1 cellular context compared by ENCODE assay signal in genomic region chr12:54125950-54126695, GRCh38.
A peak's percentile ranks its signal among the peaks of the same experiment; 100 is the strongest.
TF ChIP-seq lines count a peak whose summit lies in the region.

No MANE protein-coding gene starts in this region.

TF ChIP-seq in HEK293, 187 proteins besides CTCF, POLR2A, EP300 and RAD21 (continued from another document and continues in another):
- TF ChIP-seq ZNF704 (tag by site-specific recombination; IDR thresholded peaks at IDR 0.05) = no peak
- peak; percentile 77 for TF ChIP-seq ZNF335 (tag by site-specific recombination; conservative IDR thresholded peaks at IDR 0.05)
- TF ChIP-seq, protein P1, sequence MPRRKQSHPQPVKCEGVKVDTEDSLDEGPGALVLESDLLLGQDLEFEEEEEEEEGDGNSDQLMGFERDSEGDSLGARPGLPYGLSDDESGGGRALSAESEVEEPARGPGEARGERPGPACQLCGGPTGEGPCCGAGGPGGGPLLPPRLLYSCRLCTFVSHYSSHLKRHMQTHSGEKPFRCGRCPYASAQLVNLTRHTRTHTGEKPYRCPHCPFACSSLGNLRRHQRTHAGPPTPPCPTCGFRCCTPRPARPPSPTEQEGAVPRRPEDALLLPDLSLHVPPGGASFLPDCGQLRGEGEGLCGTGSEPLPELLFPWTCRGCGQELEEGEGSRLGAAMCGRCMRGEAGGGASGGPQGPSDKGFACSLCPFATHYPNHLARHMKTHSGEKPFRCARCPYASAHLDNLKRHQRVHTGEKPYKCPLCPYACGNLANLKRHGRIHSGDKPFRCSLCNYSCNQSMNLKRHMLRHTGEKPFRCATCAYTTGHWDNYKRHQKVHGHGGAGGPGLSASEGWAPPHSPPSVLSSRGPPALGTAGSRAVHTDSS (tag by site-specific recombination; IDR thresholded peaks at IDR 0.05) = no peak
- no peak for TF ChIP-seq MYNN (tag by site-specific recombination; IDR thresholded peaks at IDR 0.05; ENCODE audit: borderline replicate concordance)
- no peak for TF ChIP-seq ZNF621 (tag by site-specific recombination; IDR thresholded peaks at IDR 0.05)
- TF ChIP-seq, protein P2, sequence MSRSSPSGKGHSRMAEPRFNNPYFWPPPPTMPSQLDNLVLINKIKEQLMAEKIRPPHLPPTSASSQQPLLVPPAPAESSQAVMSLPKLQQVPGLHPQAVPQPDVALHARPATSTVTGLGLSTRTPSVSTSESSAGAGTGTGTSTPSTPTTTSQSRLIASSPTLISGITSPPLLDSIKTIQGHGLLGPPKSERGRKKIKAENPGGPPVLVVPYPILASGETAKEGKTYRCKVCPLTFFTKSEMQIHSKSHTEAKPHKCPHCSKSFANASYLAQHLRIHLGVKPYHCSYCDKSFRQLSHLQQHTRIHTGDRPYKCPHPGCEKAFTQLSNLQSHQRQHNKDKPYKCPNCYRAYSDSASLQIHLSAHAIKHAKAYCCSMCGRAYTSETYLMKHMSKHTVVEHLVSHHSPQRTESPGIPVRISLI (tag by site-specific recombination; IDR thresholded peaks at IDR 0.05) = no peak
- no peak for TF ChIP-seq ZNF488 (tag by site-specific recombination; IDR thresholded peaks at IDR 0.05)
- TF ChIP-seq, protein P3, sequence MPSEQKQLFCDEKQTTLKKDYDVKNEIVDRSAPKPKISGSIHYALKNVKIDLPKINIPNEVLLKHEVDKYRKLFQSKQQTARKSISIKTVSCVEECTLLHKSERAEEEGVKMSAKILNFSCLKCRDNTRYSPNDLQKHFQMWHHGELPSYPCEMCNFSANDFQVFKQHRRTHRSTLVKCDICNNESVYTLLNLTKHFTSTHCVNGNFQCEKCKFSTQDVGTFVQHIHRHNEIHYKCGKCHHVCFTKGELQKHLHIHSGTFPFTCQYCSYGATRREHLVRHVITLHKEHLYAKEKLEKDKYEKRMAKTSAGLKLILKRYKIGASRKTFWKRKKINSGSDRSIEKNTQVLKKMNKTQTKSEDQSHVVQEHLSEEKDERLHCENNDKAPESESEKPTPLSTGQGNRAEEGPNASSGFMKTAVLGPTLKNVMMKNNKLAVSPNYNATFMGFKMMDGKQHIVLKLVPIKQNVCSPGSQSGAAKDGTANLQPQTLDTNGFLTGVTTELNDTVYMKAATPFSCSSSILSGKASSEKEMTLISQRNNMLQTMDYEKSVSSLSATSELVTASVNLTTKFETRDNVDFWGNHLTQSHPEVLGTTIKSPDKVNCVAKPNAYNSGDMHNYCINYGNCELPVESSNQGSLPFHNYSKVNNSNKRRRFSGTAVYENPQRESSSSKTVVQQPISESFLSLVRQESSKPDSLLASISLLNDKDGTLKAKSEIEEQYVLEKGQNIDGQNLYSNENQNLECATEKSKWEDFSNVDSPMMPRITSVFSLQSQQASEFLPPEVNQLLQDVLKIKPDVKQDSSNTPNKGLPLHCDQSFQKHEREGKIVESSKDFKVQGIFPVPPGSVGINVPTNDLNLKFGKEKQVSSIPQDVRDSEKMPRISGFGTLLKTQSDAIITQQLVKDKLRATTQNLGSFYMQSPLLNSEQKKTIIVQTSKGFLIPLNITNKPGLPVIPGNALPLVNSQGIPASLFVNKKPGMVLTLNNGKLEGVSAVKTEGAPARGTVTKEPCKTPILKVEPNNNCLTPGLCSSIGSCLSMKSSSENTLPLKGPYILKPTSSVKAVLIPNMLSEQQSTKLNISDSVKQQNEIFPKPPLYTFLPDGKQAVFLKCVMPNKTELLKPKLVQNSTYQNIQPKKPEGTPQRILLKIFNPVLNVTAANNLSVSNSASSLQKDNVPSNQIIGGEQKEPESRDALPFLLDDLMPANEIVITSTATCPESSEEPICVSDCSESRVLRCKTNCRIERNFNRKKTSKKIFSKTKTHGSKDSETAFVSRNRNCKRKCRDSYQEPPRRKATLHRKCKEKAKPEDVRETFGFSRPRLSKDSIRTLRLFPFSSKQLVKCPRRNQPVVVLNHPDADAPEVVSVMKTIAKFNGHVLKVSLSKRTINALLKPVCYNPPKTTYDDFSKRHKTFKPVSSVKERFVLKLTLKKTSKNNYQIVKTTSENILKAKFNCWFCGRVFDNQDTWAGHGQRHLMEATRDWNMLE (tag by site-specific recombination; conservative IDR thresholded peaks at IDR 0.05; ENCODE audit: low read depth) = no peak
- TF ChIP-seq SP2 (tag by site-specific recombination; IDR thresholded peaks at IDR 0.05) = peak; percentile 52
- TF ChIP-seq ZNF341 (tag by site-specific recombination; IDR thresholded peaks at IDR 0.05; ENCODE audit: low read depth) = peak; percentile 77
- TF ChIP-seq, protein P4, sequence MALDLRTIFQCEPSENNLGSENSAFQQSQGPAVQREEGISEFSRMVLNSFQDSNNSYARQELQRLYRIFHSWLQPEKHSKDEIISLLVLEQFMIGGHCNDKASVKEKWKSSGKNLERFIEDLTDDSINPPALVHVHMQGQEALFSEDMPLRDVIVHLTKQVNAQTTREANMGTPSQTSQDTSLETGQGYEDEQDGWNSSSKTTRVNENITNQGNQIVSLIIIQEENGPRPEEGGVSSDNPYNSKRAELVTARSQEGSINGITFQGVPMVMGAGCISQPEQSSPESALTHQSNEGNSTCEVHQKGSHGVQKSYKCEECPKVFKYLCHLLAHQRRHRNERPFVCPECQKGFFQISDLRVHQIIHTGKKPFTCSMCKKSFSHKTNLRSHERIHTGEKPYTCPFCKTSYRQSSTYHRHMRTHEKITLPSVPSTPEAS (tag by site-specific recombination; IDR thresholded peaks at IDR 0.05) = 0 out of 2 replicates have a peak, but pooled peaks have one; percentile 12
- no peak for TF ChIP-seq ZNF26 (tag by site-specific recombination; IDR thresholded peaks at IDR 0.05)
- TF ChIP-seq FEZF1 (tag by site-specific recombination; IDR thresholded peaks at IDR 0.05) = no peak
- peak; percentile 95 for TF ChIP-seq ZBTB11 (tag by site-specific recombination; conservative IDR thresholded peaks at IDR 0.05; ENCODE audit: low read depth)
- TF ChIP-seq ZNF837 (tag by site-specific recombination; IDR thresholded peaks at IDR 0.05) = no peak
- TF ChIP-seq ZNF184 (tag by site-specific recombination; IDR thresholded peaks at IDR 0.05) = no peak
- TF ChIP-seq ZNF221 (tag by site-specific recombination; IDR thresholded peaks at IDR 0.05; ENCODE audit: borderline replicate concordance) = no peak
- no peak for TF ChIP-seq ZNF677 (tag by site-specific recombination; IDR thresholded peaks at IDR 0.05)
- TF ChIP-seq, protein P5, sequence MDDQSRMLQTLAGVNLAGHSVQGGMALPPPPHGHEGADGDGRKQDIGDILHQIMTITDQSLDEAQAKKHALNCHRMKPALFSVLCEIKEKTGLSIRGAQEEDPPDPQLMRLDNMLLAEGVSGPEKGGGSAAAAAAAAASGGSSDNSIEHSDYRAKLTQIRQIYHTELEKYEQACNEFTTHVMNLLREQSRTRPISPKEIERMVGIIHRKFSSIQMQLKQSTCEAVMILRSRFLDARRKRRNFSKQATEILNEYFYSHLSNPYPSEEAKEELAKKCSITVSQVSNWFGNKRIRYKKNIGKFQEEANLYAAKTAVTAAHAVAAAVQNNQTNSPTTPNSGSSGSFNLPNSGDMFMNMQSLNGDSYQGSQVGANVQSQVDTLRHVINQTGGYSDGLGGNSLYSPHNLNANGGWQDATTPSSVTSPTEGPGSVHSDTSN (CRISPR knock-in tag; IDR thresholded peaks at IDR 0.05) = no peak
- peak; percentile 13; the same call in 1 of the 2 replicates for TF ChIP-seq ZNF394 (tag by site-specific recombination; IDR thresholded peaks at IDR 0.05; ENCODE audit: borderline replicate concordance)
- TF ChIP-seq, protein P6, sequence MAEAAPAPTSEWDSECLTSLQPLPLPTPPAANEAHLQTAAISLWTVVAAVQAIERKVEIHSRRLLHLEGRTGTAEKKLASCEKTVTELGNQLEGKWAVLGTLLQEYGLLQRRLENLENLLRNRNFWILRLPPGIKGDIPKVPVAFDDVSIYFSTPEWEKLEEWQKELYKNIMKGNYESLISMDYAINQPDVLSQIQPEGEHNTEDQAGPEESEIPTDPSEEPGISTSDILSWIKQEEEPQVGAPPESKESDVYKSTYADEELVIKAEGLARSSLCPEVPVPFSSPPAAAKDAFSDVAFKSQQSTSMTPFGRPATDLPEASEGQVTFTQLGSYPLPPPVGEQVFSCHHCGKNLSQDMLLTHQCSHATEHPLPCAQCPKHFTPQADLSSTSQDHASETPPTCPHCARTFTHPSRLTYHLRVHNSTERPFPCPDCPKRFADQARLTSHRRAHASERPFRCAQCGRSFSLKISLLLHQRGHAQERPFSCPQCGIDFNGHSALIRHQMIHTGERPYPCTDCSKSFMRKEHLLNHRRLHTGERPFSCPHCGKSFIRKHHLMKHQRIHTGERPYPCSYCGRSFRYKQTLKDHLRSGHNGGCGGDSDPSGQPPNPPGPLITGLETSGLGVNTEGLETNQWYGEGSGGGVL (tag by site-specific recombination; IDR thresholded peaks at IDR 0.05) = peak; percentile 95
- peak; percentile 27; the same call in 1 of the 2 replicates for TF ChIP-seq ZFP37 (tag by site-specific recombination; IDR thresholded peaks at IDR 0.05)
- no peak for TF ChIP-seq PRDM2 (tag by site-specific recombination; IDR thresholded peaks at IDR 0.05; ENCODE audit: borderline replicate concordance)
- TF ChIP-seq SCRT2 (tag by site-specific recombination; IDR thresholded peaks at IDR 0.05) = no peak
